8 cellular contexts compared by ENCODE assay signal in the genomic region with DNA sequence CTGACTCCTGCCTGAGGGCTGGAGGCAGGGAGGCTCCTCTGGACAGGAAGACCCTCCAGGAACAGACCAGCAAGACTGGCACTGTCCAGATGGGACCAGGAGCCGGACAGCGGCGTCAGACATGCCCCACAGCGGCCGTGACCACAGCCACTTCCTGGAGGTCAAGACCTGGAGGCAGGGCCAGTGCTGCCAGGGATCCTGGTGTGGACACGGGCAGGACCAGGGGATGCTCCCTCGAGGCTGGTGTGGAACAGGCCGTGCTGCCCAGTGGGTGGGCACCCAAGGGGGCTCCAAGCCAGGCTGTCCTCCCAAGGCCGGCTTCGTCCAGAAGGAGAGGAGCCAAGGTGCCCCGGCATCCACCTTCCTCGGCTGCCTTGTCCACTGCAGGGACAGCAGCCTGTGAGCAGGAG. TPM values are rescaled to one million over a fixed set of nuclear protein-coding genes. Genes with fewer than 3 reads are reported as not detected.
DNase-seq lines count a peak whose midpoint lies in the region; ATAC-seq lines count a peak whose summit lies in the region.

No MANE protein-coding gene starts in this region.

- ATAC-seq in Right ventricle myocardium inferior (peak; percentile 12), HG03571 (IDR thresholded peaks at IDR 0.05; ENCODE audit: unreplicated experiment) (no peak), GM18519 (IDR thresholded peaks at IDR 0.05; ENCODE audit: low FRiP score, unreplicated experiment) (no peak)

- H3K4me1 ChIP-seq in mucosa of rectum (ENCODE audit: control insufficient read depth in 2 of 2, insufficient read depth in 2 of 2, low read length in 2 of 2), result peaks cover 28 to 33% of the 10 kb centered on the region in 2 donors

- H3K27me3 ChIP-seq in mucosa of rectum (ENCODE audit: control insufficient read depth in 2 of 2, insufficient read depth in 2 of 2, low read length in 2 of 2), result no peaks in the 10 kb centered on the region

- no peaks in the 10 kb centered on the region for H3K36me3 ChIP-seq in mucosa of rectum (ENCODE audit: control insufficient read depth in 2 of 2, insufficient read depth in 2 of 2, low read length in 2 of 2)

- intact Hi-C loops in Right ventricle myocardium inferior (cut with DNase I), result no loop called here
- intact Hi-C loops in cardiac septum (cut with DNase I), result no loop called here

- peak overlapping the region; percentile 85 for H3K27ac ChIP-seq in caudate nucleus (ENCODE audit: low read depth, low read length)
- peak overlapping the region; percentile 83 to 91 for H3K27ac ChIP-seq in mucosa of rectum (ENCODE audit: low read depth in 2 of 2, low read length in 2 of 2)

- peak overlapping the region; percentile 51 to 56 for H3K9ac ChIP-seq in mucosa of rectum (ENCODE audit: low read depth in 1 of 2, low read length in 2 of 2)

- H3K4me3 ChIP-seq in mucosa of rectum (ENCODE audit: low read length in 2 of 2), result no peak overlapping the region

- DNase-seq in Right ventricle myocardium inferior (ENCODE audit: missing footprints) (peak; percentile 88), cardiac septum (ENCODE audit: low spot score) (no peak), caudate nucleus (lab: John Stamatoyannopoulos, UW) (peak in 1 of 61 donors; percentile 15), DMS53 treated with DMSO at 0.1 percent for 48 hours (lab: John Stamatoyannopoulos, UW; ENCODE audit: unreplicated experiment) (no peak)
- DNase-seq in activated naive CD4-positive, alpha-beta T cell treated with Interleukin-2 at 50 U/mL for 16 hours, result no peak

- no peaks in the 10 kb centered on the region for H3K9me3 ChIP-seq in mucosa of rectum (ENCODE audit: control insufficient read depth in 2 of 2, low read length in 2 of 2)

RNA-seq across cellular contexts. Expression of gene CCDC57, which starts 4.5 kb away (rescaled TPM):
- 7.9 TPM for total RNA-seq in Right ventricle myocardium inferior
- 10.6 TPM for total RNA-seq in cardiac septum

RNA-seq across cellular contexts. Expression of gene SLC16A3, which starts 11.7 kb away (rescaled TPM):
- total RNA-seq in Right ventricle myocardium inferior, result 10.4 TPM
- total RNA-seq in cardiac septum, result 20.7 TPM

RNA-seq across cellular contexts. Expression of gene CSNK1D, which starts 56.4 kb away (rescaled TPM):
- total RNA-seq in Right ventricle myocardium inferior, result 62.6 TPM
- 80.9 TPM for total RNA-seq in cardiac septum
